Comparison of ENCODE assay signal across 1 cellular context in genomic region chr3:161443921-161444457, GRCh38.
TF ChIP-seq lines count a peak whose summit lies in the region.

No MANE protein-coding gene starts in this region.

TF ChIP-seq in HepG2, 621 proteins besides CTCF, POLR2A, EP300 and RAD21 (continued from another document):
- TF ChIP-seq, protein P1, sequence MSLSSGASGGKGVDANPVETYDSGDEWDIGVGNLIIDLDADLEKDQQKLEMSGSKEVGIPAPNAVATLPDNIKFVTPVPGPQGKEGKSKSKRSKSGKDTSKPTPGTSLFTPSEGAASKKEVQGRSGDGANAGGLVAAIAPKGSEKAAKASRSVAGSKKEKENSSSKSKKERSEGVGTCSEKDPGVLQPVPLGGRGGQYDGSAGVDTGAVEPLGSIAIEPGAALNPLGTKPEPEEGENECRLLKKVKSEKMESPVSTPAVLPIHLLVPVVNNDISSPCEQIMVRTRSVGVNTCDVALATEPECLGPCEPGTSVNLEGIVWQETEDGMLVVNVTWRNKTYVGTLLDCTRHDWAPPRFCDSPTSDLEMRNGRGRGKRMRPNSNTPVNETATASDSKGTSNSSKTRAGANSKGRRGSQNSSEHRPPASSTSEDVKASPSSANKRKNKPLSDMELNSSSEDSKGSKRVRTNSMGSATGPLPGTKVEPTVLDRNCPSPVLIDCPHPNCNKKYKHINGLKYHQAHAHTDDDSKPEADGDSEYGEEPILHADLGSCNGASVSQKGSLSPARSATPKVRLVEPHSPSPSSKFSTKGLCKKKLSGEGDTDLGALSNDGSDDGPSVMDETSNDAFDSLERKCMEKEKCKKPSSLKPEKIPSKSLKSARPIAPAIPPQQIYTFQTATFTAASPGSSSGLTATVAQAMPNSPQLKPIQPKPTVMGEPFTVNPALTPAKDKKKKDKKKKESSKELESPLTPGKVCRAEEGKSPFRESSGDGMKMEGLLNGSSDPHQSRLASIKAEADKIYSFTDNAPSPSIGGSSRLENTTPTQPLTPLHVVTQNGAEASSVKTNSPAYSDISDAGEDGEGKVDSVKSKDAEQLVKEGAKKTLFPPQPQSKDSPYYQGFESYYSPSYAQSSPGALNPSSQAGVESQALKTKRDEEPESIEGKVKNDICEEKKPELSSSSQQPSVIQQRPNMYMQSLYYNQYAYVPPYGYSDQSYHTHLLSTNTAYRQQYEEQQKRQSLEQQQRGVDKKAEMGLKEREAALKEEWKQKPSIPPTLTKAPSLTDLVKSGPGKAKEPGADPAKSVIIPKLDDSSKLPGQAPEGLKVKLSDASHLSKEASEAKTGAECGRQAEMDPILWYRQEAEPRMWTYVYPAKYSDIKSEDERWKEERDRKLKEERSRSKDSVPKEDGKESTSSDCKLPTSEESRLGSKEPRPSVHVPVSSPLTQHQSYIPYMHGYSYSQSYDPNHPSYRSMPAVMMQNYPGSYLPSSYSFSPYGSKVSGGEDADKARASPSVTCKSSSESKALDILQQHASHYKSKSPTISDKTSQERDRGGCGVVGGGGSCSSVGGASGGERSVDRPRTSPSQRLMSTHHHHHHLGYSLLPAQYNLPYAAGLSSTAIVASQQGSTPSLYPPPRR (CRISPR knock-in tag; IDR thresholded peaks at IDR 0.05; ENCODE audit: borderline replicate concordance), result peak; percentile 29; the same call in 1 of the 2 replicates
- TF ChIP-seq ARNT (IDR thresholded peaks at IDR 0.05) (no peak), THYN1 (CRISPR knock-in tag; IDR thresholded peaks at IDR 0.05; ENCODE audit: borderline replicate concordance, low read depth) (no peak), CSRNP2 (CRISPR knock-in tag; conservative IDR thresholded peaks at IDR 0.05; ENCODE audit: low read depth) (no peak), ZNF839 (CRISPR knock-in tag; IDR thresholded peaks at IDR 0.05; ENCODE audit: borderline replicate concordance) (no peak), ZNF430 (CRISPR knock-in tag; IDR thresholded peaks at IDR 0.05) (no peak), ZBTB1 (CRISPR knock-in tag; IDR thresholded peaks at IDR 0.05; ENCODE audit: borderline replicate concordance) (no peak), YEATS2 (CRISPR knock-in tag; IDR thresholded peaks at IDR 0.05; ENCODE audit: borderline replicate concordance) (no peak), SOX5 (CRISPR knock-in tag; IDR thresholded peaks at IDR 0.05; ENCODE audit: borderline replicate concordance) (peak; percentile 85; the same call in 1 of the 2 replicates), ZFP36L2 (CRISPR knock-in tag; IDR thresholded peaks at IDR 0.05) (no peak), RFXANK (CRISPR knock-in tag; IDR thresholded peaks at IDR 0.05) (no peak), FOXP4 (CRISPR knock-in tag; IDR thresholded peaks at IDR 0.05) (peak; percentile 41; the same call in 1 of the 2 replicates), MAFK (conservative IDR thresholded peaks at IDR 0.05 in 1 of 2, IDR thresholded peaks at IDR 0.05 in 1 of 2; ENCODE audit: low read length in 2 of 2) (no peak), CREM (IDR thresholded peaks at IDR 0.05) (peak; percentile 38; the same call in 1 of the 2 replicates), CREM (CRISPR knock-in tag; IDR thresholded peaks at IDR 0.05) (no peak), ZNF138 (CRISPR knock-in tag; IDR thresholded peaks at IDR 0.05; ENCODE audit: low read depth) (no peak), ZNF7 (CRISPR knock-in tag; IDR thresholded peaks at IDR 0.05) (no peak), HOXD1 (CRISPR knock-in tag; IDR thresholded peaks at IDR 0.05) (no peak), MLLT10 (CRISPR knock-in tag; IDR thresholded peaks at IDR 0.05) (no peak), ZBTB38 (CRISPR knock-in tag; IDR thresholded peaks at IDR 0.05) (no peak), ZNF343 (CRISPR knock-in tag; IDR thresholded peaks at IDR 0.05) (no peak), ZNF232 (CRISPR knock-in tag; IDR thresholded peaks at IDR 0.05; ENCODE audit: borderline replicate concordance) (no peak)
- TF ChIP-seq, protein P2, sequence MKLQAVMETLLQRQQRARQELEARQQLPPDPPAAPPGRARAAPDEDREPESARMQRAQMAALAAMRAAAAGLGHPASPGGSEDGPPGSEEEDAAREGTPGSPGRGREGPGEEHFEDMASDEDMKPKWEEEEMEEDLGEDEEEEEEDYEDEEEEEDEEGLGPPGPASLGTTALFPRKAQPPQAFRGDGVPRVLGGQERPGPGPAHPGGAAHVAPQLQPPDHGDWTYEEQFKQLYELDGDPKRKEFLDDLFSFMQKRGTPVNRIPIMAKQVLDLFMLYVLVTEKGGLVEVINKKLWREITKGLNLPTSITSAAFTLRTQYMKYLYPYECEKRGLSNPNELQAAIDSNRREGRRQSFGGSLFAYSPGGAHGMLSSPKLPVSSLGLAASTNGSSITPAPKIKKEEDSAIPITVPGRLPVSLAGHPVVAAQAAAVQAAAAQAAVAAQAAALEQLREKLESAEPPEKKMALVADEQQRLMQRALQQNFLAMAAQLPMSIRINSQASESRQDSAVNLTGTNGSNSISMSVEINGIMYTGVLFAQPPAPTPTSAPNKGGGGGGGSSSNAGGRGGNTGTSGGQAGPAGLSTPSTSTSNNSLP (IDR thresholded peaks at IDR 0.05; ENCODE audit: low read depth, low read length), result peak; percentile 69
- TF ChIP-seq, protein P3, sequence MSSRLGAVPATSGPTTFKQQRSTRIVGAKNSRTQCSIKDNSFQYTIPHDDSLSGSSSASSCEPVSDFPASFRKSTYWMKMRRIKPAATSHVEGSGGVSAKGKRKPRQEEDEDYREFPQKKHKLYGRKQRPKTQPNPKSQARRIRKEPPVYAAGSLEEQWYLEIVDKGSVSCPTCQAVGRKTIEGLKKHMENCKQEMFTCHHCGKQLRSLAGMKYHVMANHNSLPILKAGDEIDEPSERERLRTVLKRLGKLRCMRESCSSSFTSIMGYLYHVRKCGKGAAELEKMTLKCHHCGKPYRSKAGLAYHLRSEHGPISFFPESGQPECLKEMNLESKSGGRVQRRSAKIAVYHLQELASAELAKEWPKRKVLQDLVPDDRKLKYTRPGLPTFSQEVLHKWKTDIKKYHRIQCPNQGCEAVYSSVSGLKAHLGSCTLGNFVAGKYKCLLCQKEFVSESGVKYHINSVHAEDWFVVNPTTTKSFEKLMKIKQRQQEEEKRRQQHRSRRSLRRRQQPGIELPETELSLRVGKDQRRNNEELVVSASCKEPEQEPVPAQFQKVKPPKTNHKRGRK (CRISPR knock-in tag; IDR thresholded peaks at IDR 0.05), result no peak
- TF ChIP-seq, protein P4, sequence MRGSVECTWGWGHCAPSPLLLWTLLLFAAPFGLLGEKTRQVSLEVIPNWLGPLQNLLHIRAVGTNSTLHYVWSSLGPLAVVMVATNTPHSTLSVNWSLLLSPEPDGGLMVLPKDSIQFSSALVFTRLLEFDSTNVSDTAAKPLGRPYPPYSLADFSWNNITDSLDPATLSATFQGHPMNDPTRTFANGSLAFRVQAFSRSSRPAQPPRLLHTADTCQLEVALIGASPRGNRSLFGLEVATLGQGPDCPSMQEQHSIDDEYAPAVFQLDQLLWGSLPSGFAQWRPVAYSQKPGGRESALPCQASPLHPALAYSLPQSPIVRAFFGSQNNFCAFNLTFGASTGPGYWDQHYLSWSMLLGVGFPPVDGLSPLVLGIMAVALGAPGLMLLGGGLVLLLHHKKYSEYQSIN (CRISPR knock-in tag; IDR thresholded peaks at IDR 0.05; ENCODE audit: borderline replicate concordance), result no peak
- TF ChIP-seq, protein P5, sequence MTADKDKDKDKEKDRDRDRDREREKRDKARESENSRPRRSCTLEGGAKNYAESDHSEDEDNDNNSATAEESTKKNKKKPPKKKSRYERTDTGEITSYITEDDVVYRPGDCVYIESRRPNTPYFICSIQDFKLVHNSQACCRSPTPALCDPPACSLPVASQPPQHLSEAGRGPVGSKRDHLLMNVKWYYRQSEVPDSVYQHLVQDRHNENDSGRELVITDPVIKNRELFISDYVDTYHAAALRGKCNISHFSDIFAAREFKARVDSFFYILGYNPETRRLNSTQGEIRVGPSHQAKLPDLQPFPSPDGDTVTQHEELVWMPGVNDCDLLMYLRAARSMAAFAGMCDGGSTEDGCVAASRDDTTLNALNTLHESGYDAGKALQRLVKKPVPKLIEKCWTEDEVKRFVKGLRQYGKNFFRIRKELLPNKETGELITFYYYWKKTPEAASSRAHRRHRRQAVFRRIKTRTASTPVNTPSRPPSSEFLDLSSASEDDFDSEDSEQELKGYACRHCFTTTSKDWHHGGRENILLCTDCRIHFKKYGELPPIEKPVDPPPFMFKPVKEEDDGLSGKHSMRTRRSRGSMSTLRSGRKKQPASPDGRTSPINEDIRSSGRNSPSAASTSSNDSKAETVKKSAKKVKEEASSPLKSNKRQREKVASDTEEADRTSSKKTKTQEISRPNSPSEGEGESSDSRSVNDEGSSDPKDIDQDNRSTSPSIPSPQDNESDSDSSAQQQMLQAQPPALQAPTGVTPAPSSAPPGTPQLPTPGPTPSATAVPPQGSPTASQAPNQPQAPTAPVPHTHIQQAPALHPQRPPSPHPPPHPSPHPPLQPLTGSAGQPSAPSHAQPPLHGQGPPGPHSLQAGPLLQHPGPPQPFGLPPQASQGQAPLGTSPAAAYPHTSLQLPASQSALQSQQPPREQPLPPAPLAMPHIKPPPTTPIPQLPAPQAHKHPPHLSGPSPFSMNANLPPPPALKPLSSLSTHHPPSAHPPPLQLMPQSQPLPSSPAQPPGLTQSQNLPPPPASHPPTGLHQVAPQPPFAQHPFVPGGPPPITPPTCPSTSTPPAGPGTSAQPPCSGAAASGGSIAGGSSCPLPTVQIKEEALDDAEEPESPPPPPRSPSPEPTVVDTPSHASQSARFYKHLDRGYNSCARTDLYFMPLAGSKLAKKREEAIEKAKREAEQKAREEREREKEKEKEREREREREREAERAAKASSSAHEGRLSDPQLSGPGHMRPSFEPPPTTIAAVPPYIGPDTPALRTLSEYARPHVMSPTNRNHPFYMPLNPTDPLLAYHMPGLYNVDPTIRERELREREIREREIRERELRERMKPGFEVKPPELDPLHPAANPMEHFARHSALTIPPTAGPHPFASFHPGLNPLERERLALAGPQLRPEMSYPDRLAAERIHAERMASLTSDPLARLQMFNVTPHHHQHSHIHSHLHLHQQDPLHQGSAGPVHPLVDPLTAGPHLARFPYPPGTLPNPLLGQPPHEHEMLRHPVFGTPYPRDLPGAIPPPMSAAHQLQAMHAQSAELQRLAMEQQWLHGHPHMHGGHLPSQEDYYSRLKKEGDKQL (CRISPR knock-in tag; IDR thresholded peaks at IDR 0.05; ENCODE audit: low read depth), result no peak
